ENCODE assay signal across 22 cellular contexts in the genomic region with DNA sequence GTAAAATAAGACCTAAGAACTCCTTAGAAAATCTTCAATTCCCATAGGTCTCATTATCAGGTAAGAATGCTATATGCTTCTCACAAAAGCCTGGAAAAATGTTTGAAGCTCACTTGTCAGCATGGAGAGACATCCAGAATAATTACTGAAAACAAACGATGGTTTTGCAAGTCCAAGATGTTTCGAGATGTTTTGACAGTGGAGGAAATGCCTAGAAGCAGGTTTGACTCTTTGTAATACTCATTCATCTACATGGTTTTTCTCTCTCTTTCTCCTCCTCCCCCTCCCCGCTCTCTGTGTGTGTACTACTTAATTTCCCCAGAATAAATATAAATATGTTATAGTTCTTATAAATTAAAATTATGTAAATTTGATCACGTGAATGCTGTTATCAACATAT.
"Had no signal": no experiment of that assay in that cellular context is flagged by ENCODE, and none has a peak within 500 bp of the region (broad histone marks: within the 10 kb centered on the region; RNA-seq: fewer than 3 reads in every experiment).

No MANE protein-coding gene starts in this region.

- H3K27me3 Mint-ChIP-seq: dendritic cell treated with granulocyte-macrophage colony-stimulating factor and Interleukin-4, amounts not matched to agents 40 ng/mL and 50 ng/mL, for 4 days had no signal

- H3K27ac ChIP-seq: colonic mucosa, dorsolateral prefrontal cortex, esophagus muscularis mucosa, left lung, lower lobe of right lung had no signal

- H3K9me3 ChIP-seq: colonic mucosa, gastrocnemius medialis had no signal

- FAIRE-seq: endothelial cell of umbilical vein, islet of Langerhans, keratinocyte had no signal

- H3K4me3 ChIP-seq: colonic mucosa, dorsolateral prefrontal cortex, esophagus muscularis mucosa, heart right ventricle, left lung, lower lobe of right lung had no signal

- DNase-seq: cerebellar nuclear complex; colonic mucosa; cortex of kidney; dorsolateral prefrontal cortex; effector CD4-positive, alpha-beta T cell; effector memory CD4-positive, alpha-beta T cell; gastrocnemius medialis; glutamatergic neuron; head of caudate nucleus; hippocampal formation; left cardiac atrium; left lung; left ventricle myocardium superior; lower lobe of right lung; mesenchymal stem cell; midbrain had no signal

- H3K4me1 ChIP-seq: colonic mucosa, esophagus muscularis mucosa, heart right ventricle, left lung, lower lobe of right lung had no signal

- H3K4me3 Mint-ChIP-seq: dendritic cell treated with granulocyte-macrophage colony-stimulating factor and Interleukin-4, amounts not matched to agents 40 ng/mL and 50 ng/mL, for 4 days had no signal

- H3K27me3 ChIP-seq: colonic mucosa, dorsolateral prefrontal cortex, esophagus muscularis mucosa, gastrocnemius medialis, heart right ventricle, left lung had no signal

- H3K27ac Mint-ChIP-seq: dendritic cell treated with granulocyte-macrophage colony-stimulating factor and Interleukin-4, amounts not matched to agents 40 ng/mL and 50 ng/mL, for 4 days had no signal

- H3K36me3 ChIP-seq: colonic mucosa, esophagus muscularis mucosa, gastrocnemius medialis, heart right ventricle, left lung, lower lobe of right lung had no signal
